8 cellular contexts compared by ENCODE assay signal in genomic region chr11:61791737-61792309, GRCh38. TPM values are rescaled to one million over a fixed set of nuclear protein-coding genes. Genes with fewer than 3 reads are reported as not detected.
DNase-seq lines count a peak whose midpoint lies in the region; ATAC-seq, FAIRE-seq and TF ChIP-seq lines count a peak whose summit lies in the region.

No MANE protein-coding gene starts in this region.

- H3K27ac ChIP-seq in ACC112 (ENCODE audit: low read depth, low read length) (peak overlapping the region; percentile 91), Panc1 (ENCODE audit: low read length) (peak overlapping the region; percentile 99), K562 (ENCODE audit: extremely low read depth, low read depth, low read length) (peak overlapping the region; percentile 100), prostate gland (peak overlapping the region; percentile 88 to 92)

- TF ChIP-seq CTCF in GM13977 (IDR thresholded peaks at IDR 0.05; ENCODE audit: extremely low read depth, insufficient read depth, missing control alignments), result no peak
- no peak for TF ChIP-seq CTCF in Panc1 (IDR thresholded peaks at IDR 0.05)
- TF ChIP-seq CTCF in K562 (IDR thresholded peaks at IDR 0.05 in 2 of 3, conservative IDR thresholded peaks at IDR 0.05 in 1 of 3; ENCODE audit: insufficient read depth in 2 of 3, low read depth in 1 of 3, low read length in 3 of 3), result peak in 2 of 3 experiments; percentile 7 to 29; a peak in 1 of 6 replicates
- no peak for TF ChIP-seq CTCF in prostate gland (IDR thresholded peaks at IDR 0.05)

- TF ChIP-seq EP300 in K562 (IDR thresholded peaks at IDR 0.05; ENCODE audit: low read length), result no peak

- intact Hi-C loops in Panc1 (cut with micrococcal nuclease; ENCODE audit: unreplicated experiment), result no loop called here
- intact Hi-C loops in K562 (cut with micrococcal nuclease), result loop anchor here (1.0 kb wide), 1 partner anchor 42 kb away; no protein-coding TSS in a partner anchor
- intact Hi-C loops in prostate gland (cut with DNase I), result no loop called here

- in situ Hi-C loops in GM13977 (cut with MboI; ENCODE audit: low pct_unique_long_range_greater_than_20kb, low sequenced_read_pairs, unreplicated experiment), result no loop called here
- in situ Hi-C loops in Panc1 (cut with HindIII; ENCODE audit: low pct_unique_long_range_greater_than_20kb, low sequenced_read_pairs), result no loop called here
- in situ Hi-C loops in K562 (cut with MboI), result loop anchor here (5.0 kb wide), 1 partner anchor 45 kb away; no protein-coding TSS in a partner anchor

- H3K9me1 ChIP-seq in K562 (ENCODE audit: control insufficient read depth, insufficient read depth, low read length), result no peaks in the 10 kb centered on the region

- FAIRE-seq in K562 (lab: Jason Lieb, UNC), result peak; percentile 79

- DNase-seq in GM13977 (ENCODE audit: low spot score) (peak; percentile 54), HUDEP-2 (lab: John Stamatoyannopoulos, UW; ENCODE audit: unreplicated experiment in 76 of 76) (peak in 65 of 76 experiments; percentile 19 to 81 (median 54)), Panc1 (ENCODE audit: low read depth, low spot score) (no peak), K562 (ENCODE audit: extremely low read depth in 1 of 4, low spot score in 3 of 4) (peak; percentile 52 to 84 (median 63)), hippocampal formation (lab: John Stamatoyannopoulos, UW) (peak; percentile 85 to 97), prostate gland (ENCODE audit: low spot score) (peak; percentile 33)

- no peaks in the 10 kb centered on the region; the same call in 1 of the 2 replicates for H4K20me1 ChIP-seq in K562 (replicated peaks; ENCODE audit: control insufficient read depth, insufficient read depth, low read length)

- H3K9me3 ChIP-seq in Panc1 (ENCODE audit: control insufficient read depth, insufficient read depth, low read depth, low read length) (no peaks in the 10 kb centered on the region), K562 (replicated peaks; ENCODE audit: control insufficient read depth, insufficient read depth, low read depth, low read length) (no peaks in the 10 kb centered on the region), prostate gland (no peaks in the 10 kb centered on the region)

- BruUV-seq in Panc1 (replicated peaks; lab: Mats Ljungman, UMichigan) (TSS peak; percentile 93), K562 (replicated peaks; lab: Mats Ljungman, UMichigan) (TSS peak; percentile 82)

- H3K4me3 ChIP-seq in ACC112 (ENCODE audit: low read depth, low read length) (peak overlapping the region; percentile 89), Panc1 (ENCODE audit: low read depth in 2 of 2, low read length in 2 of 2) (peak overlapping the region; percentile 99), K562 (peak overlapping the region; percentile 83), prostate gland (peak overlapping the region; percentile 63 to 77)

- H3K36me3 ChIP-seq in ACC112 (ENCODE audit: insufficient read depth, low read length) (peaks cover 6% of the 10 kb centered on the region; the same call in 1 of the 2 replicates), Panc1 (ENCODE audit: control insufficient read depth, insufficient read depth, low read length) (peaks cover 7% of the 10 kb centered on the region; the same call in 1 of the 2 replicates), K562 (ENCODE audit: control insufficient read depth, insufficient read depth, low read length) (peaks cover 73% of the 10 kb centered on the region), prostate gland (peaks cover 5 to 11% of the 10 kb centered on the region in 2 donors)

- CTCF ChIA-PET in Panc1 (lab: Charles Lee), result no interaction called here
- CTCF ChIA-PET in K562 (lab: Yijun Ruan, JAX; ENCODE audit: low intra/inter-chr PET ratio), result no interaction called here

- peaks cover 56% of the 10 kb centered on the region for H3K79me2 ChIP-seq in ACC112 (ENCODE audit: control insufficient read depth, insufficient read depth, low read length, unreplicated experiment)
- H3K79me2 ChIP-seq in K562 (ENCODE audit: control insufficient read depth, insufficient read depth, low read length), result peaks cover 71% of the 10 kb centered on the region

- ATAC-seq in Panc1 (peak; percentile 36), K562 (peak; percentile 72), GM19035 (IDR thresholded peaks at IDR 0.05; ENCODE audit: unreplicated experiment) (no peak)

- WGBS in K562 (ENCODE audit: insufficient coverage, low coverage, missing lambda C conversion rate), result 3% methylated on average over 14 of the region's 14 CpGs
- 2% methylated on average over 14 of the region's 14 CpGs for WGBS in prostate gland

- POLR2A ChIA-PET in Panc1 (lab: Charles Lee) (no interaction called here), K562 (lab: Yijun Ruan, JAX) (interaction anchor here (0.6 to 3.0 kb wide), 27 partner anchors 9 to 393 kb away, joined by 3 to 23 read pairs (median 6); partner anchors contain the start of genes BEST1, FADS1 and FTH1)

- no peak; a peak in 1 of 4 replicates for TF ChIP-seq RAD21 in K562 (CRISPR knock-in tag; conservative IDR thresholded peaks at IDR 0.05 in 1 of 2, IDR thresholded peaks at IDR 0.05 in 1 of 2)

- TF ChIP-seq POLR2A in K562 (conservative IDR thresholded peaks at IDR 0.05) (no peak), prostate gland (IDR thresholded peaks at IDR 0.05) (no peak)

- H2AFZ ChIP-seq in ACC112 (ENCODE audit: low read length, unreplicated experiment) (peak overlapping the region; percentile 48), K562 (ENCODE audit: low read depth, low read length) (peak overlapping the region; percentile 99)

- H3K4me2 ChIP-seq in K562 (ENCODE audit: insufficient read depth, low read length), result peak overlapping the region; percentile 97

- peak overlapping the region; percentile 100 for H3K9ac ChIP-seq in K562 (ENCODE audit: insufficient read depth in 1 of 2, low read depth in 2 of 2, low read length in 2 of 2)

- peaks cover 7% of the 10 kb centered on the region for H3K4me1 ChIP-seq in ACC112 (ENCODE audit: control insufficient read depth, insufficient read depth, low read length, unreplicated experiment)
- peaks cover 4% of the 10 kb centered on the region for H3K4me1 ChIP-seq in Panc1 (ENCODE audit: control insufficient read depth, insufficient read depth, low read length)
- H3K4me1 ChIP-seq in K562 (replicated peaks in 1 of 2; ENCODE audit: control insufficient read depth in 2 of 2, insufficient read depth in 2 of 2, low read length in 2 of 2), result peaks cover 14 to 16% of the 10 kb centered on the region in 2 experiments; a peak in 4 of 5 replicates
- peaks cover 16% of the 10 kb centered on the region for H3K4me1 ChIP-seq in prostate gland (replicated peaks)

- no peaks in the 10 kb centered on the region for H3K27me3 ChIP-seq in ACC112 (ENCODE audit: insufficient read depth, low read length)
- H3K27me3 ChIP-seq in Panc1 (ENCODE audit: control insufficient read depth, insufficient read depth, low read length), result no peaks in the 10 kb centered on the region
- H3K27me3 ChIP-seq in K562 (ENCODE audit: control insufficient read depth in 2 of 2, insufficient read depth in 2 of 2, low read length in 2 of 2), result no peaks in the 10 kb centered on the region
- H3K27me3 ChIP-seq in prostate gland (replicated peaks; ENCODE audit: insufficient read depth), result no peaks in the 10 kb centered on the region

RNA-seq across cellular contexts. Expression of gene TMEM258, which starts 0.6 kb away (rescaled TPM):
- total RNA-seq in Panc1 (2021; ENCODE audit: unreplicated experiment), result 139 TPM
- 283 TPM for polyA plus RNA-seq in Panc1 (2012; ENCODE audit: insufficient read length)
- total RNA-seq in K562 (2011; cell fraction: chromatin; rRNA removed; ENCODE audit: low replicate concordance), result 88.0 and 142 TPM in 2 replicates
- total RNA-seq in K562 (2011; cell fraction: nucleolus; rRNA removed), result 195 and 216 TPM in 2 replicates
- total RNA-seq in K562 (2011; cell fraction: nucleoplasm; rRNA removed), result 192 and 237 TPM in 2 replicates
- total RNA-seq in K562 (2014; rRNA removed), result 97.2 and 153 TPM in 2 replicates
- total RNA-seq in K562 (2014; rRNA removed; fragmentation: Illumina TruSeq; extraction: Trizol), result 227 and 239 TPM in 2 replicates
- total RNA-seq in K562 (2015; rRNA removed; fragmentation: Illumina TruSeq; extraction: Trizol), result 221 and 231 TPM in 2 replicates
- 168 and 200 TPM in 2 replicates for total RNA-seq in K562 (2021)
- polyA plus RNA-seq in K562 (2011; rRNA removed), result 630 and 713 TPM in 2 replicates
- 728 and 1,027 TPM in 2 replicates for polyA plus RNA-seq in K562 (2011; cell fraction: cytosol; rRNA removed)
- 254 and 417 TPM in 2 replicates for polyA plus RNA-seq in K562 (2011; cell fraction: nucleus; rRNA removed)
- 426 and 696 TPM in 2 replicates for polyA plus RNA-seq in K562 (2012)
- polyA plus RNA-seq in K562 (2014; fragmentation: Illumina TruSeq; extraction: Trizol), result 213 and 256 TPM in 2 replicates
- polyA plus RNA-seq in K562 (2014; fragmentation: Nextera tagmentation; extraction: Ambion mirVana), result 100 to 1,000 TPM; 794 to 856 TPM
- 199 and 268 TPM in 2 replicates for polyA plus RNA-seq in K562 (2014; rRNA removed)
- 155 and 167 TPM in 2 replicates for polyA minus RNA-seq in K562 (2011; rRNA and poly(A)+ RNA removed)
- 111 and 157 TPM in 2 replicates for polyA minus RNA-seq in K562 (2011; cell fraction: cytosol; rRNA and poly(A)+ RNA removed)
- polyA minus RNA-seq in K562 (2011; cell fraction: nucleus; rRNA and poly(A)+ RNA removed), result 46.0 and 84.9 TPM in 2 replicates
- 10 to 100 TPM; 34.8 to 82.9 TPM for total RNA-seq in prostate gland

RNA-seq across cellular contexts. Expression of gene FEN1, which starts 0.9 kb away (rescaled TPM):
- 67.6 TPM for total RNA-seq in Panc1 (2021; ENCODE audit: unreplicated experiment)
- polyA plus RNA-seq in Panc1 (2012; ENCODE audit: insufficient read length), result 54.6 TPM
- 27.9 and 42.4 TPM in 2 replicates for total RNA-seq in K562 (2011; cell fraction: chromatin; rRNA removed; ENCODE audit: low replicate concordance)
- 50.0 and 60.9 TPM in 2 replicates for total RNA-seq in K562 (2011; cell fraction: nucleolus; rRNA removed)
- 37.0 and 43.3 TPM in 2 replicates for total RNA-seq in K562 (2011; cell fraction: nucleoplasm; rRNA removed)
- 156 and 172 TPM in 2 replicates for total RNA-seq in K562 (2014; rRNA removed)
- 130 and 137 TPM in 2 replicates for total RNA-seq in K562 (2014; rRNA removed; fragmentation: Illumina TruSeq; extraction: Trizol)
- total RNA-seq in K562 (2015; rRNA removed; fragmentation: Illumina TruSeq; extraction: Trizol), result 150 and 154 TPM in 2 replicates
- total RNA-seq in K562 (2021), result 140 and 150 TPM in 2 replicates
- 91.3 and 124 TPM in 2 replicates for polyA plus RNA-seq in K562 (2011; rRNA removed)
- polyA plus RNA-seq in K562 (2011; cell fraction: cytosol; rRNA removed), result 83.9 and 106 TPM in 2 replicates
- polyA plus RNA-seq in K562 (2011; cell fraction: nucleus; rRNA removed), result 28.7 and 36.3 TPM in 2 replicates
- 122 and 124 TPM in 2 replicates for polyA plus RNA-seq in K562 (2012)
- 138 and 146 TPM in 2 replicates for polyA plus RNA-seq in K562 (2014; fragmentation: Illumina TruSeq; extraction: Trizol)
- polyA plus RNA-seq in K562 (2014; fragmentation: Nextera tagmentation; extraction: Ambion mirVana), result 10 to 100 TPM; 58.1 to 86.8 TPM
- polyA plus RNA-seq in K562 (2014; rRNA removed), result 132 and 136 TPM in 2 replicates
- 77.5 and 111 TPM in 2 replicates for polyA minus RNA-seq in K562 (2011; rRNA and poly(A)+ RNA removed)
- 54.2 and 76.3 TPM in 2 replicates for polyA minus RNA-seq in K562 (2011; cell fraction: cytosol; rRNA and poly(A)+ RNA removed)
- polyA minus RNA-seq in K562 (2011; cell fraction: nucleus; rRNA and poly(A)+ RNA removed), result 29.8 and 34.1 TPM in 2 replicates
- 10 to 100 TPM; 12.8 to 18.4 TPM for total RNA-seq in prostate gland

RNA-seq across cellular contexts. Expression of gene FADS1, which starts 25.0 kb away (rescaled TPM):
- total RNA-seq in Panc1 (2021; ENCODE audit: unreplicated experiment), result 186 TPM
- polyA plus RNA-seq in Panc1 (2012; ENCODE audit: insufficient read length), result 219 TPM
- 611 and 866 TPM in 2 replicates for total RNA-seq in K562 (2011; cell fraction: chromatin; rRNA removed; ENCODE audit: low replicate concordance)
- total RNA-seq in K562 (2011; cell fraction: nucleolus; rRNA removed), result 866 and 894 TPM in 2 replicates
- total RNA-seq in K562 (2011; cell fraction: nucleoplasm; rRNA removed), result 825 and 959 TPM in 2 replicates
- total RNA-seq in K562 (2014; rRNA removed), result 250 and 292 TPM in 2 replicates
- total RNA-seq in K562 (2014; rRNA removed; fragmentation: Illumina TruSeq; extraction: Trizol), result 367 and 390 TPM in 2 replicates
- total RNA-seq in K562 (2015; rRNA removed; fragmentation: Illumina TruSeq; extraction: Trizol), result 353 and 364 TPM in 2 replicates
- 378 and 411 TPM in 2 replicates for total RNA-seq in K562 (2021)
- 747 and 864 TPM in 2 replicates for polyA plus RNA-seq in K562 (2011; rRNA removed)
- polyA plus RNA-seq in K562 (2011; cell fraction: cytosol; rRNA removed), result 1,005 and 1,028 TPM in 2 replicates
- 277 and 375 TPM in 2 replicates for polyA plus RNA-seq in K562 (2011; cell fraction: nucleus; rRNA removed)
- polyA plus RNA-seq in K562 (2012), result 228 and 290 TPM in 2 replicates
- polyA plus RNA-seq in K562 (2014; fragmentation: Illumina TruSeq; extraction: Trizol), result 394 and 457 TPM in 2 replicates
- 100 to 1,000 TPM; 110 to 174 TPM for polyA plus RNA-seq in K562 (2014; fragmentation: Nextera tagmentation; extraction: Ambion mirVana)
- polyA plus RNA-seq in K562 (2014; rRNA removed), result 295 and 314 TPM in 2 replicates
- 571 and 760 TPM in 2 replicates for polyA minus RNA-seq in K562 (2011; rRNA and poly(A)+ RNA removed)
- polyA minus RNA-seq in K562 (2011; cell fraction: cytosol; rRNA and poly(A)+ RNA removed), result 555 and 599 TPM in 2 replicates
- polyA minus RNA-seq in K562 (2011; cell fraction: nucleus; rRNA and poly(A)+ RNA removed), result 280 and 292 TPM in 2 replicates
- total RNA-seq in prostate gland, result 10 to 100 TPM; 15.0 to 38.7 TPM

RNA-seq across cellular contexts. Expression of gene FADS2, which starts 36.3 kb away (rescaled TPM):
- total RNA-seq in Panc1 (2021; ENCODE audit: unreplicated experiment) (679 TPM), K562 (2014; rRNA removed) (13.2 and 17.7 TPM in 2 replicates), K562 (2014; rRNA removed; fragmentation: Illumina TruSeq; extraction: Trizol) (14.5 and 16.2 TPM in 2 replicates), K562 (2015; rRNA removed; fragmentation: Illumina TruSeq; extraction: Trizol) (11.5 and 12.0 TPM in 2 replicates), K562 (2021) (28.6 and 30.4 TPM in 2 replicates), prostate gland (100 to 1,000 TPM in 1 of 2 donors, 10 to 100 TPM in 1; 67.5 to 213 TPM)
- polyA plus RNA-seq in Panc1 (2012; ENCODE audit: insufficient read length), result 887 TPM
- total RNA-seq in K562 (2011; cell fraction: chromatin; rRNA removed; ENCODE audit: low replicate concordance), result 49.3 and 107 TPM in 2 replicates
- 68.6 and 70.4 TPM in 2 replicates for total RNA-seq in K562 (2011; cell fraction: nucleolus; rRNA removed)
- 66.5 and 86.0 TPM in 2 replicates for total RNA-seq in K562 (2011; cell fraction: nucleoplasm; rRNA removed)
- polyA plus RNA-seq in K562 (2011; rRNA removed) (42.8 and 57.1 TPM in 2 replicates), K562 (2014; fragmentation: Illumina TruSeq; extraction: Trizol) (33.9 and 39.7 TPM in 2 replicates), K562 (2014; fragmentation: Nextera tagmentation; extraction: Ambion mirVana) (1 to 10 TPM; 2.9 to 5.3 TPM), K562 (2014; rRNA removed) (23.9 and 27.2 TPM in 2 replicates)
- 45.6 and 51.9 TPM in 2 replicates for polyA plus RNA-seq in K562 (2011; cell fraction: cytosol; rRNA removed)
- polyA plus RNA-seq in K562 (2011; cell fraction: nucleus; rRNA removed), result 34.1 and 48.4 TPM in 2 replicates
- 27.8 and 43.6 TPM in 2 replicates for polyA plus RNA-seq in K562 (2012)
- 38.9 and 48.8 TPM in 2 replicates for polyA minus RNA-seq in K562 (2011; rRNA and poly(A)+ RNA removed)
- polyA minus RNA-seq in K562 (2011; cell fraction: cytosol; rRNA and poly(A)+ RNA removed), result 21.3 and 32.6 TPM in 2 replicates
- 10.5 and 15.2 TPM in 2 replicates for polyA minus RNA-seq in K562 (2011; cell fraction: nucleus; rRNA and poly(A)+ RNA removed)

RNA-seq across cellular contexts. Expression of gene MYRF, which starts 39.4 kb away (rescaled TPM):
- total RNA-seq in Panc1 (2021; ENCODE audit: unreplicated experiment) (2.8 TPM), K562 (2014; rRNA removed) (7.1 and 11.0 TPM in 2 replicates), K562 (2014; rRNA removed; fragmentation: Illumina TruSeq; extraction: Trizol) (2.6 and 3.3 TPM in 2 replicates), K562 (2015; rRNA removed; fragmentation: Illumina TruSeq; extraction: Trizol) (4.0 and 4.1 TPM in 2 replicates), K562 (2021) (21.4 and 25.8 TPM in 2 replicates), prostate gland (1 to 10 TPM in 1 of 2 donors, under 1 TPM in 1; 0.77 to 3.4 TPM)
- polyA plus RNA-seq in Panc1 (2012; ENCODE audit: insufficient read length), result 3.7 TPM
- total RNA-seq in K562 (2011; cell fraction: chromatin; rRNA removed; ENCODE audit: low replicate concordance), result 95.5 and 239 TPM in 2 replicates
- total RNA-seq in K562 (2011; cell fraction: nucleolus; rRNA removed), result 109 and 132 TPM in 2 replicates
- 92.2 and 107 TPM in 2 replicates for total RNA-seq in K562 (2011; cell fraction: nucleoplasm; rRNA removed)
- polyA plus RNA-seq in K562 (2011; rRNA removed) (10.4 and 16.6 TPM in 2 replicates), K562 (2014; fragmentation: Illumina TruSeq; extraction: Trizol) (14.7 and 17.8 TPM in 2 replicates), K562 (2014; fragmentation: Nextera tagmentation; extraction: Ambion mirVana) (1 to 10 TPM; 2.3 TPM), K562 (2014; rRNA removed) (15.6 and 17.4 TPM in 2 replicates)
- 13.6 and 26.3 TPM in 2 replicates for polyA plus RNA-seq in K562 (2011; cell fraction: cytosol; rRNA removed)
- 104 and 152 TPM in 2 replicates for polyA plus RNA-seq in K562 (2011; cell fraction: nucleus; rRNA removed)
- 14.8 and 25.8 TPM in 2 replicates for polyA plus RNA-seq in K562 (2012)
- polyA minus RNA-seq in K562 (2011; rRNA and poly(A)+ RNA removed), result 6.8 and 8.5 TPM in 2 replicates
- 22.7 and 23.9 TPM in 2 replicates for polyA minus RNA-seq in K562 (2011; cell fraction: cytosol; rRNA and poly(A)+ RNA removed)
- polyA minus RNA-seq in K562 (2011; cell fraction: nucleus; rRNA and poly(A)+ RNA removed), result 32.4 and 34.1 TPM in 2 replicates

Comparison
In these comparisons a context has a peak if more than half of its experiments do, and no peak if none do; other contexts are left out.
1. CTCF ChIP-seq: peak in K562 (2 of 3); none in GM13977 (single experiment), Panc1 (single experiment) and prostate gland (0 of 4).
2. Peak in every context shown above with its lines, with median percentiles within 50 percentile points of each other: H3K27ac ChIP-seq and H3K4me3 ChIP-seq.